ENCODE assay signal across 1 cellular context in the genomic region with DNA sequence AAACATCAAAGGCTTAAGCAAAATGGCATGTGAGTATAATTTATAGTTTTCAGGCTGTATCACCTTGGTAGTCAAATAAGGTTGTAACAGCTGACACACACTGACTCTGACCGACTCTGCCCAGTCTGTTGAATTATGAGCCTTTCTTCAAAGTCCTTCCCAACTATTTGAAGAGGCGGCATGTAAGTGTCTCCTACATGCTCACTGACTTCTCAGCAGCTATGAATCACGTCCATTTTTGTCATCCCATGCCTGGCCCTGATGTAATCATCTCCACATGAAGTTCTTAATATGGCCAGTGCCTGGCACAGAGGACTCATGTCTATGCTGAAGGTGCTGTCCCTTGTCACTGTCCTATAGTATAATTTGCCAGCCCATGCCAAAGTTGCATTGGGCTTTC.
TF ChIP-seq lines count a peak whose summit lies in the region.

No MANE protein-coding gene starts in this region.

TF ChIP-seq in SK-N-SH, 30 proteins besides CTCF, POLR2A, EP300 and RAD21:
- TF ChIP-seq TEAD4 (IDR thresholded peaks at IDR 0.05; ENCODE audit: borderline replicate concordance, insufficient read depth) = no peak
- TF ChIP-seq, protein P1, sequence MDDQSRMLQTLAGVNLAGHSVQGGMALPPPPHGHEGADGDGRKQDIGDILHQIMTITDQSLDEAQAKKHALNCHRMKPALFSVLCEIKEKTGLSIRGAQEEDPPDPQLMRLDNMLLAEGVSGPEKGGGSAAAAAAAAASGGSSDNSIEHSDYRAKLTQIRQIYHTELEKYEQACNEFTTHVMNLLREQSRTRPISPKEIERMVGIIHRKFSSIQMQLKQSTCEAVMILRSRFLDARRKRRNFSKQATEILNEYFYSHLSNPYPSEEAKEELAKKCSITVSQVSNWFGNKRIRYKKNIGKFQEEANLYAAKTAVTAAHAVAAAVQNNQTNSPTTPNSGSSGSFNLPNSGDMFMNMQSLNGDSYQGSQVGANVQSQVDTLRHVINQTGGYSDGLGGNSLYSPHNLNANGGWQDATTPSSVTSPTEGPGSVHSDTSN (IDR thresholded peaks at IDR 0.05) = 0 out of 2 replicates have a peak, but pooled peaks have one; percentile 7
